1 cellular context compared by ENCODE assay signal in the genomic region with DNA sequence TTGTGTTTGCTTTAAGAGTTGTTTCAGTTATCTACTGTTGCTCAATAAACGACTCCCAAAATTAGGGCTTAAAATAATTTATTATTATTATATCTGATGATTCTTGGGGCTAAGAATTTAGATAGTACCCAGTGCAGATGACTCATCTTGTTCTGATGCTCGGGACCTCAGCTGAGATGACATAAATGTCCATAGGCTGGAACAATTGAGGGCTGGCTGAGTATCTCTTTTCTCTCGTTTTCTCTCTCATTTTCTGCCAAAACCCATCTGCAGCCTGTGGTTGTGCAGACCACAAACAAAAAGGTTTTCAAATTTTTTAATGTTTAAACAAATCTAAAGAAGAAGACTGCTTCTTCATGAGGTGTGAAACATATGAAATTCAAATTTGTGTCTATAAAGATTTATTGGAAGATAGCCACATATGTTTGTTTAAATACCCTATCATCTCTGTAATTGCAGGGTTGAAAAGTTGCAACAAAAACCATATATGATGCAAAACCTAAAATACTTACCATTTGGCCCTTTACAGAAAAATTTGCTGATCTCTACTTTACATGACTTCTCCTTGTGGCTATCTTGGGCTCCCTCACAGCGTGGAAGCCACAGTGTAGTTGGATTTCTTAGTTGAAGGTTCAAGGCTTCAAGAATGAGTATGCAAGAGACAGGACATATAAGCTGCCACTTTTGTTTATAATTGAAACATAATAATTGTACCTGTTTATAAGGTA.
TF ChIP-seq lines count a peak whose summit lies in the region.

No MANE protein-coding gene starts in this region.

TF ChIP-seq in WTC11, 78 proteins besides CTCF, POLR2A, EP300 and RAD21 (continued from another document):
- TF ChIP-seq, protein P1, sequence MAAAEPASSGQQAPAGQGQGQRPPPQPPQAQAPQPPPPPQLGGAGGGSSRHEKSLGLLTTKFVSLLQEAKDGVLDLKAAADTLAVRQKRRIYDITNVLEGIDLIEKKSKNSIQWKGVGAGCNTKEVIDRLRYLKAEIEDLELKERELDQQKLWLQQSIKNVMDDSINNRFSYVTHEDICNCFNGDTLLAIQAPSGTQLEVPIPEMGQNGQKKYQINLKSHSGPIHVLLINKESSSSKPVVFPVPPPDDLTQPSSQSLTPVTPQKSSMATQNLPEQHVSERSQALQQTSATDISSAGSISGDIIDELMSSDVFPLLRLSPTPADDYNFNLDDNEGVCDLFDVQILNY (CRISPR knock-in tag; IDR thresholded peaks at IDR 0.05), result no peak
- TF ChIP-seq PRRX2 (CRISPR knock-in tag; IDR thresholded peaks at IDR 0.05), result no peak
- no peak for TF ChIP-seq TP53 (CRISPR knock-in tag; IDR thresholded peaks at IDR 0.05)
- no peak for TF ChIP-seq JAZF1 (CRISPR knock-in tag; IDR thresholded peaks at IDR 0.05)
- TF ChIP-seq NFATC4 (CRISPR knock-in tag; IDR thresholded peaks at IDR 0.05), result no peak
- TF ChIP-seq NR1H2 (CRISPR knock-in tag; IDR thresholded peaks at IDR 0.05), result no peak
- TF ChIP-seq, protein P2, sequence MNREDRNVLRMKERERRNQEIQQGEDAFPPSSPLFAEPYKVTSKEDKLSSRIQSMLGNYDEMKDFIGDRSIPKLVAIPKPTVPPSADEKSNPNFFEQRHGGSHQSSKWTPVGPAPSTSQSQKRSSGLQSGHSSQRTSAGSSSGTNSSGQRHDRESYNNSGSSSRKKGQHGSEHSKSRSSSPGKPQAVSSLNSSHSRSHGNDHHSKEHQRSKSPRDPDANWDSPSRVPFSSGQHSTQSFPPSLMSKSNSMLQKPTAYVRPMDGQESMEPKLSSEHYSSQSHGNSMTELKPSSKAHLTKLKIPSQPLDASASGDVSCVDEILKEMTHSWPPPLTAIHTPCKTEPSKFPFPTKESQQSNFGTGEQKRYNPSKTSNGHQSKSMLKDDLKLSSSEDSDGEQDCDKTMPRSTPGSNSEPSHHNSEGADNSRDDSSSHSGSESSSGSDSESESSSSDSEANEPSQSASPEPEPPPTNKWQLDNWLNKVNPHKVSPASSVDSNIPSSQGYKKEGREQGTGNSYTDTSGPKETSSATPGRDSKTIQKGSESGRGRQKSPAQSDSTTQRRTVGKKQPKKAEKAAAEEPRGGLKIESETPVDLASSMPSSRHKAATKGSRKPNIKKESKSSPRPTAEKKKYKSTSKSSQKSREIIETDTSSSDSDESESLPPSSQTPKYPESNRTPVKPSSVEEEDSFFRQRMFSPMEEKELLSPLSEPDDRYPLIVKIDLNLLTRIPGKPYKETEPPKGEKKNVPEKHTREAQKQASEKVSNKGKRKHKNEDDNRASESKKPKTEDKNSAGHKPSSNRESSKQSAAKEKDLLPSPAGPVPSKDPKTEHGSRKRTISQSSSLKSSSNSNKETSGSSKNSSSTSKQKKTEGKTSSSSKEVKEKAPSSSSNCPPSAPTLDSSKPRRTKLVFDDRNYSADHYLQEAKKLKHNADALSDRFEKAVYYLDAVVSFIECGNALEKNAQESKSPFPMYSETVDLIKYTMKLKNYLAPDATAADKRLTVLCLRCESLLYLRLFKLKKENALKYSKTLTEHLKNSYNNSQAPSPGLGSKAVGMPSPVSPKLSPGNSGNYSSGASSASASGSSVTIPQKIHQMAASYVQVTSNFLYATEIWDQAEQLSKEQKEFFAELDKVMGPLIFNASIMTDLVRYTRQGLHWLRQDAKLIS (CRISPR knock-in tag; IDR thresholded peaks at IDR 0.05; ENCODE audit: borderline replicate concordance), result no peak
- TF ChIP-seq ZNF512 (CRISPR knock-in tag; IDR thresholded peaks at IDR 0.05; ENCODE audit: borderline replicate concordance), result no peak
- TF ChIP-seq PRDM15 (CRISPR knock-in tag; IDR thresholded peaks at IDR 0.05), result no peak
- no peak for TF ChIP-seq ZBTB21 (CRISPR knock-in tag; IDR thresholded peaks at IDR 0.05; ENCODE audit: borderline replicate concordance)
- TF ChIP-seq CREB1 (CRISPR knock-in tag; IDR thresholded peaks at IDR 0.05), result no peak
